ENCODE assay signal across 1 cellular context in the genomic region with DNA sequence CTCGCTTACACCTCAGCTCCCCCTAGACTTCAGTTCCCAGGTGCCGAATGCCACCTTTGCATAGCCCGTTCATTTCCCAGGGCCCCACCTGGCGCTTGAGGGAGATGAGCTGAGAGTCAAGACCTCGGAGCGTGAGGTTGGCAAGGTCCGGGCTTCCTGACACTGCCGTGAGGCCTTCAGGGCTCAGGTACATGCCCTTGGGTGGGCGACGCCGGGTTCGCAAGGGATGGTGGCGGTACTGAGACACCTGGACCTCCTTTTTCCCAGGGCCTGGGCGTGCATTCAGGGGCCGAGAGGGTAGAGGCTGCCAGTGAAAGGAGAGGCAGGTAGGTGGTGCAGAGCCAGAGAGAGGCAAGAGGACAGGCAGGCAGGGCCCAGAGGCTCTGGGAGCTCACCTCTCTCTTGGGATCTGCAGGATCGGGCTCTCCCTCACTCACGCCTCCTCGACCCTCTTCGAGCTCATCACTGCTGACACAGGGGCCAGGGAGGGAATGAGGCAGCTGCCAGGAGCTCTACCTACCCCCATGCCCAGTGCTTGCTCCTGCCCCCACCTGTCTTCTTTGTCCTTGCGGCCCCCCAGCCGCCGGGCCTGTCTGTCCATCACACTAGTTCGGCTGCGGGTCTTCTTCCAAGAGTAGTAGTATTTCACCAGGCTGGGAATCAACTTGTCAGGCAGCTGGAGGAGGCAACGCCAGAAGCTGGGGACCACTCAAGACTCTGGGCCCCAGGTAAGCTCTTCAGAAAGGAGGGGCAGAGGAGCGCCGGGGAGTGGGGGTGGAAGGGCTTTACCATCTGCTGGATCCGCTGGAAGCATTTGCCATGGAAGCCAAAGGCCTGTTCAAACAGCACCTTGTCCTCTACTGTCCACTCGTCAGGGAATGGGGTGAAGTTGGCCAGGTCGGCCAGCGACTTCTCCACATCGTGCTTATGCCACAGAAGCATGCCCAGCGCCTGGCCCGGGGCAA.
TF ChIP-seq lines count a peak whose summit lies in the region.

No MANE protein-coding gene starts in this region.

TF ChIP-seq in IMR-90, 13 proteins besides CTCF, POLR2A, EP300 and RAD21:
- TF ChIP-seq, protein P1, sequence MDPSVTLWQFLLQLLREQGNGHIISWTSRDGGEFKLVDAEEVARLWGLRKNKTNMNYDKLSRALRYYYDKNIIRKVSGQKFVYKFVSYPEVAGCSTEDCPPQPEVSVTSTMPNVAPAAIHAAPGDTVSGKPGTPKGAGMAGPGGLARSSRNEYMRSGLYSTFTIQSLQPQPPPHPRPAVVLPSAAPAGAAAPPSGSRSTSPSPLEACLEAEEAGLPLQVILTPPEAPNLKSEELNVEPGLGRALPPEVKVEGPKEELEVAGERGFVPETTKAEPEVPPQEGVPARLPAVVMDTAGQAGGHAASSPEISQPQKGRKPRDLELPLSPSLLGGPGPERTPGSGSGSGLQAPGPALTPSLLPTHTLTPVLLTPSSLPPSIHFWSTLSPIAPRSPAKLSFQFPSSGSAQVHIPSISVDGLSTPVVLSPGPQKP (IDR thresholded peaks at IDR 0.05; ENCODE audit: borderline replicate concordance, low read depth, low read length) = no peak
- TF ChIP-seq CHD1 (IDR thresholded peaks at IDR 0.05; ENCODE audit: low read depth, low read length) (no peak), RFX5 (IDR thresholded peaks at IDR 0.05; ENCODE audit: low read depth, low read length) (no peak), BHLHE40 (IDR thresholded peaks at IDR 0.05; ENCODE audit: low read depth, low read length) (no peak), NFE2L2 (IDR thresholded peaks at IDR 0.05; ENCODE audit: low read depth, low read length) (no peak), RCOR1 (IDR thresholded peaks at IDR 0.05; ENCODE audit: insufficient replicate concordance, low read length) (no peak), MAFK (IDR thresholded peaks at IDR 0.05; ENCODE audit: low read depth, low read length) (no peak), CEBPB (IDR thresholded peaks at IDR 0.05; ENCODE audit: low read depth, low read length) (no peak), SMC3 (IDR thresholded peaks at IDR 0.05; ENCODE audit: low read depth, low read length) (no peak), MAZ (IDR thresholded peaks at IDR 0.05; ENCODE audit: borderline replicate concordance, low read depth, low read length) (no peak), FOS (IDR thresholded peaks at IDR 0.05; ENCODE audit: low read depth, low read length) (no peak), MXI1 (IDR thresholded peaks at IDR 0.05; ENCODE audit: borderline replicate concordance, low read depth, low read length) (no peak)
- TF ChIP-seq, protein P2, sequence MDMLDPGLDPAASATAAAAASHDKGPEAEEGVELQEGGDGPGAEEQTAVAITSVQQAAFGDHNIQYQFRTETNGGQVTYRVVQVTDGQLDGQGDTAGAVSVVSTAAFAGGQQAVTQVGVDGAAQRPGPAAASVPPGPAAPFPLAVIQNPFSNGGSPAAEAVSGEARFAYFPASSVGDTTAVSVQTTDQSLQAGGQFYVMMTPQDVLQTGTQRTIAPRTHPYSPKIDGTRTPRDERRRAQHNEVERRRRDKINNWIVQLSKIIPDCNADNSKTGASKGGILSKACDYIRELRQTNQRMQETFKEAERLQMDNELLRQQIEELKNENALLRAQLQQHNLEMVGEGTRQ (IDR thresholded peaks at IDR 0.05; ENCODE audit: low read depth, low read length) = no peak
